ENCODE assay signal across 8 cellular contexts in genomic region chr15:82809308-82810060, GRCh38. TPM values are rescaled to one million over a fixed set of nuclear protein-coding genes. Genes with fewer than 3 reads are reported as not detected.
DNase-seq lines count a peak whose midpoint lies in the region; ATAC-seq, FAIRE-seq and TF ChIP-seq lines count a peak whose summit lies in the region.

Gene WHAMM, plus strand, starts transcription at chr15:82809628. Its CDS starts 99 bp downstream, at chr15:82809727.

- no peaks in the 10 kb centered on the region for H3K9me3 ChIP-seq in adrenal gland (replicated peaks in 1 of 3)
- H3K9me3 ChIP-seq in heart right ventricle: no peaks in the 10 kb centered on the region
- no peaks in the 10 kb centered on the region for H3K9me3 ChIP-seq in upper lobe of right lung

- H3K27ac ChIP-seq in adrenal gland: peak within 1 kb of the TSS; percentile 76 to 100 (median 98)
- peak within 1 kb of the TSS; percentile 91 to 100 (median 99) for H3K27ac ChIP-seq in heart right ventricle
- H3K27ac ChIP-seq in upper lobe of right lung: peak within 1 kb of the TSS; percentile 98

- ATAC-seq in HG02840 (IDR thresholded peaks at IDR 0.05; ENCODE audit: low FRiP score, unreplicated experiment) (peak; percentile 88), heart right ventricle (peak; percentile 94 to 98 (median 96)), upper lobe of right lung (peak; percentile 97)

- DNase-seq in GM12891 (ENCODE audit: insufficient read length, low spot score): peak; percentile 74
- DNase-seq in NCI-H1436 (lab: John Stamatoyannopoulos, UW): peak; percentile 97
- DNase-seq in T follicular helper cell (ENCODE audit: low read depth): peak; percentile 94
- DNase-seq in adrenal gland: peak; percentile 99 to 100 (median 99)
- DNase-seq in heart right ventricle: peak; percentile 98 to 99
- peak; percentile 96 to 100 (median 99) for DNase-seq in posterior cingulate gyrus
- DNase-seq in upper lobe of right lung: peak; percentile 99

- no peaks in the 10 kb centered on the region for H3K27me3 ChIP-seq in adrenal gland
- no peaks in the 10 kb centered on the region for H3K27me3 ChIP-seq in heart right ventricle
- no peaks in the 10 kb centered on the region for H3K27me3 ChIP-seq in upper lobe of right lung

- peak within 1 kb of the TSS; percentile 14 to 86 (median 78) for H3K4me3 ChIP-seq in adrenal gland
- H3K4me3 ChIP-seq in heart right ventricle: peak within 1 kb of the TSS; percentile 65 to 96 (median 89)
- H3K4me3 ChIP-seq in upper lobe of right lung: peak within 1 kb of the TSS; percentile 88

- intact Hi-C loops in adrenal gland (cut with DNase I): loop anchor here in 1 of 2 donors (10.0 kb wide), 1 partner anchor 265 kb away; the partner anchor contains the start of gene RPS17
- intact Hi-C loops in heart right ventricle (cut with DNase I): loop anchor here in 4 of 10 donors (5.0 to 10.0 kb wide), 4 partner anchors 55 to 267 kb away; partner anchors contain the start of genes RAMAC (in 1 of the 4) and RPS17 (in 1 of the 4)
- intact Hi-C loops in posterior cingulate gyrus (cut with DNase I): loop anchor here (2.0 to 10.0 kb wide), 4 partner anchors 59 to 275 kb away; partner anchors contain the start of genes C15orf40 and CPEB1
- intact Hi-C loops in upper lobe of right lung (cut with DNase I): no loop called here

- 0% methylated on average over 16 to 67 of the region's 67 CpGs for WGBS in adrenal gland, 4 donors
- WGBS in heart right ventricle, 2 donors: 0 to 1% methylated on average over 49 to 66 of the region's 67 CpGs

- H3K4me1 ChIP-seq in adrenal gland (replicated peaks in 1 of 2) (peaks cover 17 to 29% of the 10 kb centered on the region in 2 donors), heart right ventricle (peaks cover 11 to 48% (median 33%) of the 10 kb centered on the region in 9 donors), upper lobe of right lung (peaks cover 23% of the 10 kb centered on the region)

- TF ChIP-seq CTCF in adrenal gland (IDR thresholded peaks at IDR 0.05): peak in 1 of 6 experiments; percentile 8
- peak in 1 of 9 donors; percentile 42 for TF ChIP-seq CTCF in heart right ventricle (IDR thresholded peaks at IDR 0.05)
- no peak for TF ChIP-seq CTCF in upper lobe of right lung (IDR thresholded peaks at IDR 0.05)

- peaks cover 0 to 15% of the 10 kb centered on the region in 2 donors for H3K36me3 ChIP-seq in adrenal gland (replicated peaks in 1 of 2)
- peaks cover 0 to 24% (median 13%) of the 10 kb centered on the region in 9 donors for H3K36me3 ChIP-seq in heart right ventricle
- peaks cover 10% of the 10 kb centered on the region for H3K36me3 ChIP-seq in upper lobe of right lung

- FAIRE-seq in GM12891 (lab: Jason Lieb, UNC): peak; percentile 95

- peak; percentile 91 for TF ChIP-seq POLR2A in GM12891 (IDR thresholded peaks at IDR 0.05; ENCODE audit: low read depth, low read length)
- TF ChIP-seq POLR2A in adrenal gland (IDR thresholded peaks at IDR 0.05): peak; percentile 82 to 98

TF ChIP-seq in GM12891, 5 proteins besides CTCF, POLR2A, EP300 and RAD21:
- no peak for TF ChIP-seq SPI1 (IDR thresholded peaks at IDR 0.05; ENCODE audit: low read depth, low read length)
- peak; percentile 94 for TF ChIP-seq POLR2AphosphoS5 (IDR thresholded peaks at IDR 0.05; ENCODE audit: low read depth, low read length)
- TF ChIP-seq TAF1 (IDR thresholded peaks at IDR 0.05; ENCODE audit: low read depth, low read length): peak; percentile 81; the same call in 1 of the 2 replicates
- peak; percentile 73; the same call in 1 of the 2 replicates for TF ChIP-seq POU2F2 (IDR thresholded peaks at IDR 0.05; ENCODE audit: low read depth, low read length)
- no peak for TF ChIP-seq PAX5 (IDR thresholded peaks at IDR 0.05; ENCODE audit: insufficient read depth, low read length, severe bottlenecking)

RNA-seq across cellular contexts. Expression of gene WHAMM, which starts in this region (rescaled TPM):
- polyA plus RNA-seq in GM12891 (2012; ENCODE audit: low read depth, missing spikeins): 4.9 TPM
- 1 to 10 TPM; 5.6 to 10.0 (median 8.8) TPM for total RNA-seq in adrenal gland
- polyA plus RNA-seq in adrenal gland: 1 to 10 TPM; 4.5 to 6.8 (median 5.0) TPM
- 1 to 10 TPM; 5.4 to 8.1 (median 6.8) TPM for total RNA-seq in heart right ventricle
- 1 to 10 TPM; 3.2 to 3.9 TPM for polyA plus RNA-seq in heart right ventricle
- 13.1 TPM for total RNA-seq in upper lobe of right lung

Comparison
In these comparisons a context has a peak if more than half of its experiments do, and no peak if none do; other contexts are left out.
1. Peak in every context shown above with its lines: DNase-seq, ATAC-seq, H3K4me3 ChIP-seq and H3K27ac ChIP-seq.